17 cellular contexts compared by ENCODE assay signal in the genomic region with DNA sequence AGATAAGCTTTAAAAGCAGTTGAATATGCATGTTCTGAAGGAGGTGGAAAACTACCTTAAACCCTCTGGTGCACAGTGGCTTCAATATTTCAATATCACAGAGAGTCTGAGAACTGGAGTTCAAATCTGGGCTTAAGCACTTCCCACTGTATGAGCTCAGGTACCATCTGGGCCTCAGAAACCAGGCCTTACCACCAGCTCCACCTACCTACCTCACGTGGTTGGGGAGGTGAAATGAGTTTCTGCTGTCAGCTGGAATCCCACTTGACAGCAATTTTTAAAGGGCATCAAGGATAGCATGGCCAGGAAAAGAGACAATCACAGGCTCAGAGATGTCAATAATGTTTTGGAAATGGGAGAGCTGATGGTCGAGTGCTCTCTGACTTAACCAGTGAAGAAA. TPM values are rescaled to one million over a fixed set of nuclear protein-coding genes. Genes with fewer than 3 reads are reported as not detected.
DNase-seq lines count a peak whose midpoint lies in the region; ATAC-seq and TF ChIP-seq lines count a peak whose summit lies in the region.
"Had no signal": no experiment of that assay in that cellular context is flagged by ENCODE, and none has a peak within 500 bp of the region (broad histone marks: within the 10 kb centered on the region; RNA-seq: fewer than 3 reads in every experiment).

No MANE protein-coding gene starts in this region.

- H3K4me2 ChIP-seq in MM.1S (ENCODE audit: low read depth, low read length) = 0 out of 2 replicates have a peak overlapping the region, but pooled peaks have one; percentile 20
- no peak overlapping the region for H3K4me2 ChIP-seq in parathyroid adenoma (ENCODE audit: low read length)

- no peak for TF ChIP-seq POLR2A in esophagus squamous epithelium (IDR thresholded peaks at IDR 0.05)

- H3K27ac Mint-ChIP-seq in T-helper 2 cell treated with Interferon-gamma antibody and Interleukin-4, amounts not matched to agents 5 μg/mL and 100 μg/mL, for 36 hours = no peak overlapping the region
- no peak overlapping the region for H3K27ac Mint-ChIP-seq in endodermal cell
- H3K27ac Mint-ChIP-seq: CD8-positive, alpha-beta T cell had no signal

- H3F3A ChIP-seq in MM.1S (ENCODE audit: insufficient read depth, low read length) = peaks cover 44% of the 10 kb centered on the region

- H3K79me2 ChIP-seq in MM.1S (ENCODE audit: low read length) (peaks cover 66% of the 10 kb centered on the region), parathyroid adenoma (peaks cover 11% of the 10 kb centered on the region)

- no peak overlapping the region for H3K4me3 Mint-ChIP-seq in T-helper 2 cell treated with Interferon-gamma antibody and Interleukin-4, amounts not matched to agents 5 μg/mL and 100 μg/mL, for 36 hours
- no peak overlapping the region for H3K4me3 Mint-ChIP-seq in endodermal cell
- H3K4me3 Mint-ChIP-seq: CD8-positive, alpha-beta T cell had no signal

- H3K27me3 ChIP-seq in MM.1S (replicated peaks; ENCODE audit: insufficient read depth, low read length) (no peaks in the 10 kb centered on the region), endodermal cell (ENCODE audit: control insufficient read depth, insufficient read depth, low read length, poor library complexity, severe bottlenecking) (no peaks in the 10 kb centered on the region), parathyroid adenoma (ENCODE audit: control insufficient read depth, insufficient read depth, low read length) (no peaks in the 10 kb centered on the region), esophagus squamous epithelium (no peaks in the 10 kb centered on the region)
- H3K27me3 ChIP-seq: BE2C had no signal

- H3K4me1 ChIP-seq in MM.1S (ENCODE audit: low read length) = peaks cover 50% of the 10 kb centered on the region
- H3K4me1 ChIP-seq in endodermal cell (ENCODE audit: control insufficient read depth, insufficient read depth, low read length) = no peaks in the 10 kb centered on the region
- peaks cover 51% of the 10 kb centered on the region for H3K4me1 ChIP-seq in parathyroid adenoma
- peaks cover 18 to 61% (median 29%) of the 10 kb centered on the region in 3 donors for H3K4me1 ChIP-seq in esophagus squamous epithelium
- H3K4me1 ChIP-seq: BE2C had no signal

- intact Hi-C loops in esophagus squamous epithelium (cut with DNase I) = loop anchor here (10.0 kb wide), 1 partner anchor 225 kb away; no protein-coding TSS in a partner anchor

- WGBS in endodermal cell (ENCODE audit: insufficient coverage in 1 of 2, insufficient read length in 1 of 2), 2 experiments = 92 to 94% methylated on average over 2 of the region's 2 CpGs
- WGBS in esophagus squamous epithelium, 2 donors = 72 to 75% methylated on average over 2 of the region's 2 CpGs

- ATAC-seq in GM21447 (IDR thresholded peaks at IDR 0.05; ENCODE audit: unreplicated experiment) = no peak
- ATAC-seq: CD8-positive, alpha-beta T cell had no signal

- no peaks in the 10 kb centered on the region for H3K9me3 ChIP-seq in MM.1S (replicated peaks; ENCODE audit: insufficient read depth, low read length)
- H3K9me3 ChIP-seq in endodermal cell (ENCODE audit: control insufficient read depth, low read length) = peaks cover 33% of the 10 kb centered on the region
- no peaks in the 10 kb centered on the region for H3K9me3 ChIP-seq in parathyroid adenoma (ENCODE audit: control insufficient read depth, low read length)
- H3K9me3 ChIP-seq in esophagus squamous epithelium = no peaks in the 10 kb centered on the region
- H3K9me3 ChIP-seq: BE2C had no signal

- H3K9me2 ChIP-seq in MM.1S (replicated peaks; ENCODE audit: insufficient read depth, low read length) = no peaks in the 10 kb centered on the region

- peak overlapping the region; percentile 99; the same call in 1 of the 2 replicates for H3K27ac ChIP-seq in MM.1S (ENCODE audit: low read length)
- H3K27ac ChIP-seq in endodermal cell (ENCODE audit: low read depth, low read length) = no peak overlapping the region
- peak overlapping the region; percentile 84 for H3K27ac ChIP-seq in parathyroid adenoma
- H3K27ac ChIP-seq in esophagus squamous epithelium = peak overlapping the region in 2 of 4 donors; percentile 70 to 73
- H3K27ac ChIP-seq: 22Rv1 had no signal

- peaks cover 12% of the 10 kb centered on the region for H3K36me3 ChIP-seq in MM.1S (replicated peaks; ENCODE audit: insufficient read depth, low read length)
- H3K36me3 ChIP-seq in endodermal cell (ENCODE audit: control insufficient read depth, insufficient read depth, low read length) = peaks cover 65% of the 10 kb centered on the region
- no peaks in the 10 kb centered on the region for H3K36me3 ChIP-seq in parathyroid adenoma (ENCODE audit: control insufficient read depth, insufficient read depth, low read length)
- peaks cover 0 to 34% (median 16%) of the 10 kb centered on the region in 3 donors for H3K36me3 ChIP-seq in esophagus squamous epithelium
- H3K36me3 ChIP-seq: BE2C had no signal

- peak; percentile 2 for DNase-seq in T-helper 2 cell treated with Interferon-gamma antibody and Interleukin-4, amounts not matched to agents 5 μg/mL and 100 μg/mL, for 36 hours (ENCODE audit: low spot score)
- DNase-seq in T-helper 2 cell (no peak), MM.1S (peak; percentile 43), endodermal cell (no peak), esophagus squamous epithelium (lab: John Stamatoyannopoulos, UW) (no peak)
- DNase-seq in stimulated activated CD4-positive, alpha-beta T cell treated with anti-CD3 and anti-CD28 coated beads, Interleukin-12 subunit alpha, Interleukin-12 subunit beta, amount 100 ng/mL, for 4 hours = no peak
- DNase-seq: BE2C; CD8-positive, alpha-beta T cell; DMS79 treated with DMSO at 0.1 percent for 48 hours; H7; NCI-H1417; NCI-H1930; NCI-H526 treated with DMSO at 0.1 percent for 48 hours had no signal

- TF ChIP-seq CTCF in MM.1S (IDR thresholded peaks at IDR 0.05; ENCODE audit: low read length) (no peak), endodermal cell (conservative IDR thresholded peaks at IDR 0.05) (no peak), parathyroid adenoma (IDR thresholded peaks at IDR 0.05) (no peak), esophagus squamous epithelium (IDR thresholded peaks at IDR 0.05) (no peak)

- H2AFZ ChIP-seq in MM.1S (ENCODE audit: low read length) = no peak overlapping the region
- H2AFZ ChIP-seq in parathyroid adenoma = no peak overlapping the region

- H3K27me3 Mint-ChIP-seq in T-helper 2 cell treated with Interferon-gamma antibody and Interleukin-4, amounts not matched to agents 5 μg/mL and 100 μg/mL, for 36 hours (ENCODE audit: low read depth) = no peaks in the 10 kb centered on the region
- H3K27me3 Mint-ChIP-seq in endodermal cell (ENCODE audit: insufficient read depth) = no peaks in the 10 kb centered on the region
- H3K27me3 Mint-ChIP-seq: IgD-negative memory B cell had no signal

- H3K4me1 Mint-ChIP-seq in T-helper 2 cell treated with Interferon-gamma antibody and Interleukin-4, amounts not matched to agents 5 μg/mL and 100 μg/mL, for 36 hours (ENCODE audit: low read depth) = peaks cover 14% of the 10 kb centered on the region
- H3K4me1 Mint-ChIP-seq in endodermal cell = peaks cover 10% of the 10 kb centered on the region

- H3K9me3 Mint-ChIP-seq in T-helper 2 cell treated with Interferon-gamma antibody and Interleukin-4, amounts not matched to agents 5 μg/mL and 100 μg/mL, for 36 hours = no peaks in the 10 kb centered on the region
- peaks cover 16% of the 10 kb centered on the region for H3K9me3 Mint-ChIP-seq in endodermal cell
- H3K9me3 Mint-ChIP-seq: CD8-positive, alpha-beta T cell; IgD-negative memory B cell had no signal

- no peaks in the 10 kb centered on the region for H4K20me1 ChIP-seq in MM.1S (ENCODE audit: insufficient read depth, low read length)

- H3K4me3 ChIP-seq in MM.1S (ENCODE audit: low read length) (no peak overlapping the region), endodermal cell (ENCODE audit: low read length) (peak overlapping the region; percentile 50), parathyroid adenoma (ENCODE audit: low read depth, low read length) (no peak overlapping the region), esophagus squamous epithelium (no peak overlapping the region)

- peaks cover 16% of the 10 kb centered on the region for H3K36me3 Mint-ChIP-seq in T-helper 2 cell treated with Interferon-gamma antibody and Interleukin-4, amounts not matched to agents 5 μg/mL and 100 μg/mL, for 36 hours (ENCODE audit: low read depth)
- peaks cover 46% of the 10 kb centered on the region for H3K36me3 Mint-ChIP-seq in endodermal cell (ENCODE audit: low read depth)

- 0 out of 2 replicates have a peak overlapping the region, but pooled peaks have one; percentile 0 for H3K9ac ChIP-seq in MM.1S (ENCODE audit: low read length)
- no peak overlapping the region for H3K9ac ChIP-seq in endodermal cell (ENCODE audit: extremely low read depth, low read length, poor library complexity, severe bottlenecking)
- H3K9ac ChIP-seq in parathyroid adenoma = no peak overlapping the region

RNA-seq across cellular contexts. Expression of gene CHCHD4, which starts 5.0 kb away (rescaled TPM):
- total RNA-seq in endodermal cell (10 to 100 TPM; 16.2 to 20.5 TPM), esophagus squamous epithelium (10 to 100 TPM in 3 of 4 donors, 1 to 10 TPM in 1; 4.2 to 17.8 (median 16.3) TPM)
- 16.4 TPM for polyA plus RNA-seq in endodermal cell (2013, experiment 1 of 2)
- polyA plus RNA-seq in endodermal cell (2013, experiment 2 of 2) = 14.7 TPM

RNA-seq across cellular contexts. Expression of gene TMEM43, which starts 5.2 kb away (rescaled TPM):
- 10 to 100 TPM; 28.9 to 39.3 TPM for total RNA-seq in endodermal cell
- polyA plus RNA-seq in endodermal cell (2013, experiment 1 of 2) = 45.4 TPM
- polyA plus RNA-seq in endodermal cell (2013, experiment 2 of 2) = 44.9 TPM
- total RNA-seq in esophagus squamous epithelium = 100 to 1,000 TPM in 1 of 4 donors, 10 to 100 TPM in 3; 64.0 to 140 (median 76.3) TPM

RNA-seq across cellular contexts. Expression of gene XPC, which starts 58.8 kb away (rescaled TPM):
- 10 to 100 TPM; 33.0 to 40.0 TPM for total RNA-seq in endodermal cell
- polyA plus RNA-seq in endodermal cell (2013, experiment 1 of 2) = 37.6 TPM
- polyA plus RNA-seq in endodermal cell (2013, experiment 2 of 2) = 34.9 TPM
- total RNA-seq in esophagus squamous epithelium = 10 to 100 TPM; 14.4 to 47.9 (median 30.0) TPM

RNA-seq across cellular contexts. Expression of gene LSM3, which starts 59.0 kb away (rescaled TPM):
- total RNA-seq in endodermal cell (10 to 100 TPM; 18.1 to 19.7 TPM), esophagus squamous epithelium (10 to 100 TPM in 3 of 4 donors, 1 to 10 TPM in 1; 6.3 to 21.5 (median 13.7) TPM)
- polyA plus RNA-seq in endodermal cell (2013, experiment 1 of 2) = 21.2 TPM
- polyA plus RNA-seq in endodermal cell (2013, experiment 2 of 2) = 21.9 TPM

Comparison
In these comparisons a context has a peak if more than half of its experiments do, and no peak if none do; other contexts are left out.
1. DNase-seq: peak in T-helper 2 cell treated with Interferon-gamma antibody and Interleukin-4, amounts not matched to agents 5 μg/mL and 100 μg/mL, for 36 hours (single experiment) and MM.1S (single experiment); none in T-helper 2 cell (0 of 5), endodermal cell (single experiment), stimulated activated CD4-positive, alpha-beta T cell treated with anti-CD3 and anti-CD28 coated beads, Interleukin-12 subunit alpha, Interleukin-12 subunit beta, amount 100 ng/mL, for 4 hours (single experiment) and esophagus squamous epithelium (single experiment).